Comparison of ENCODE assay signal across 8 cellular contexts in genomic region chr17:15261818-15262290, GRCh38. TPM values are rescaled to one million over a fixed set of nuclear protein-coding genes. Genes with fewer than 3 reads are reported as not detected.
DNase-seq lines count a peak whose midpoint lies in the region; ATAC-seq lines count a peak whose summit lies in the region.

No MANE protein-coding gene starts in this region.

- DNase-seq in stimulated activated naive CD8-positive, alpha-beta T cell treated with anti-CD3 and anti-CD28 coated beads, Interleukin-15, amount 100 ng/mL, for 72 hours, result no peak
- DNase-seq in stimulated activated naive CD8-positive, alpha-beta T cell treated with anti-CD3 and anti-CD28 coated beads, Interleukin-15, Interleukin-2, amounts not matched to agents 100 U/mL and 50 U/mL, for 24 hours, result no peak
- peak in 1 of 2 donors; percentile 60 for DNase-seq in aorta
- DNase-seq in naive thymus-derived CD8-positive, alpha-beta T cell, result no peak
- no peak for DNase-seq in NCI-H226
- no peak for DNase-seq in NCI-H748 treated with DMSO at 0.1 percent for 48 hours (lab: John Stamatoyannopoulos, UW)

- peak overlapping the region; percentile 76 to 84 for H3K9ac ChIP-seq in mucosa of rectum (ENCODE audit: low read depth in 1 of 2, low read length in 2 of 2)

- peaks cover 0 to 9% of the 10 kb centered on the region in 2 donors for H3K4me1 ChIP-seq in esophagus (ENCODE audit: control insufficient read depth in 2 of 2, insufficient read depth in 2 of 2, low read length in 1 of 2)
- peaks cover 42 to 54% of the 10 kb centered on the region in 2 donors for H3K4me1 ChIP-seq in mucosa of rectum (ENCODE audit: control insufficient read depth in 2 of 2, insufficient read depth in 2 of 2, low read length in 2 of 2)
- H3K4me1 ChIP-seq in aorta (ENCODE audit: control insufficient read depth in 1 of 2, insufficient read depth in 2 of 2, low read length in 2 of 2), result no peaks in the 10 kb centered on the region

- H3K36me3 ChIP-seq in esophagus (ENCODE audit: control insufficient read depth in 2 of 2, insufficient read depth in 2 of 2, low read length in 1 of 2) (no peaks in the 10 kb centered on the region), mucosa of rectum (ENCODE audit: control insufficient read depth in 2 of 2, insufficient read depth in 2 of 2, low read length in 2 of 2) (peaks cover 0 to 5% of the 10 kb centered on the region in 2 donors), aorta (ENCODE audit: control insufficient read depth in 1 of 2, insufficient read depth in 2 of 2, low read length in 1 of 2) (peaks cover 0 to 5% of the 10 kb centered on the region in 2 donors)

- peaks cover 42% of the 10 kb centered on the region for H3K4me1 Mint-ChIP-seq in stimulated activated naive CD8-positive, alpha-beta T cell treated with anti-CD3 and anti-CD28 coated beads, Interleukin-15, amount 100 ng/mL, for 72 hours
- peaks cover 8 to 24% (median 22%) of the 10 kb centered on the region in 4 donors for H3K4me1 Mint-ChIP-seq in naive thymus-derived CD8-positive, alpha-beta T cell

- H3K27ac Mint-ChIP-seq in stimulated activated naive CD8-positive, alpha-beta T cell treated with anti-CD3 and anti-CD28 coated beads, Interleukin-15, amount 100 ng/mL, for 72 hours, result no peak overlapping the region
- no peak overlapping the region for H3K27ac Mint-ChIP-seq in naive thymus-derived CD8-positive, alpha-beta T cell

- no peaks in the 10 kb centered on the region for H3K36me3 Mint-ChIP-seq in naive thymus-derived CD8-positive, alpha-beta T cell

- H3K4me3 ChIP-seq in esophagus (ENCODE audit: low read depth in 1 of 2, low read length in 2 of 2), result peak overlapping the region; percentile 40 to 62
- H3K4me3 ChIP-seq in mucosa of rectum (ENCODE audit: low read length in 2 of 2), result peak overlapping the region; percentile 77 to 78
- peak overlapping the region; percentile 70 to 86 for H3K4me3 ChIP-seq in aorta (ENCODE audit: low read length in 2 of 2)

- H3K9me3 ChIP-seq in esophagus (ENCODE audit: control insufficient read depth in 2 of 2, insufficient read depth in 1 of 2, low read depth in 1 of 2, low read length in 1 of 2) (no peaks in the 10 kb centered on the region), mucosa of rectum (ENCODE audit: control insufficient read depth in 2 of 2, low read length in 2 of 2) (no peaks in the 10 kb centered on the region), aorta (ENCODE audit: control insufficient read depth, low read length) (no peaks in the 10 kb centered on the region)

- peak overlapping the region; percentile 93 for H3K27ac ChIP-seq in esophagus (ENCODE audit: low read depth in 2 of 2, low read length in 1 of 2)
- H3K27ac ChIP-seq in mucosa of rectum (ENCODE audit: low read depth in 2 of 2, low read length in 2 of 2), result peak overlapping the region; percentile 87 to 90
- peak overlapping the region; percentile 78 to 98 for H3K27ac ChIP-seq in aorta (ENCODE audit: low read depth in 1 of 2, low read length in 2 of 2)

- 8 to 9% methylated on average over 9 of the region's 9 CpGs for WGBS in esophagus, 2 donors
- 0% methylated on average over 9 of the region's 9 CpGs for WGBS in aorta, 2 donors

- no peaks in the 10 kb centered on the region for H3K9me3 Mint-ChIP-seq in stimulated activated naive CD8-positive, alpha-beta T cell treated with anti-CD3 and anti-CD28 coated beads, Interleukin-15, amount 100 ng/mL, for 72 hours
- H3K9me3 Mint-ChIP-seq in naive thymus-derived CD8-positive, alpha-beta T cell, result no peaks in the 10 kb centered on the region

- peaks cover 90% of the 10 kb centered on the region for H3K27me3 Mint-ChIP-seq in stimulated activated naive CD8-positive, alpha-beta T cell treated with anti-CD3 and anti-CD28 coated beads, Interleukin-15, amount 100 ng/mL, for 72 hours
- peaks cover 42 to 96% (median 58%) of the 10 kb centered on the region in 5 donors for H3K27me3 Mint-ChIP-seq in naive thymus-derived CD8-positive, alpha-beta T cell

- H3K27me3 ChIP-seq in esophagus (ENCODE audit: control insufficient read depth in 1 of 2, insufficient read depth in 2 of 2, low read length in 2 of 2), result peaks cover 0 to 3% of the 10 kb centered on the region in 2 donors
- no peaks in the 10 kb centered on the region for H3K27me3 ChIP-seq in mucosa of rectum (ENCODE audit: control insufficient read depth in 2 of 2, insufficient read depth in 2 of 2, low read length in 2 of 2)
- H3K27me3 ChIP-seq in aorta (ENCODE audit: control insufficient read depth in 1 of 2, insufficient read depth in 2 of 2, low read length in 1 of 2), result no peaks in the 10 kb centered on the region

- H3K4me3 Mint-ChIP-seq in stimulated activated naive CD8-positive, alpha-beta T cell treated with anti-CD3 and anti-CD28 coated beads, Interleukin-15, amount 100 ng/mL, for 72 hours, result peak overlapping the region; percentile 55 to 88
- peak overlapping the region in 3 of 10 donors; percentile 1 to 29 (median 14) for H3K4me3 Mint-ChIP-seq in naive thymus-derived CD8-positive, alpha-beta T cell

- no peak for ATAC-seq in stimulated activated naive CD8-positive, alpha-beta T cell treated with anti-CD3 and anti-CD28 coated beads, Interleukin-15, amount 100 ng/mL, for 72 hours
- no peak for ATAC-seq in stimulated activated naive CD8-positive, alpha-beta T cell treated with anti-CD3 and anti-CD28 coated beads, Interleukin-15, Interleukin-2, amounts not matched to agents 100 U/mL and 50 U/mL, for 24 hours
- peak; percentile 19 for ATAC-seq in aorta (ENCODE audit: low FRiP score)
- ATAC-seq in naive thymus-derived CD8-positive, alpha-beta T cell, result no peak

- intact Hi-C loops in aorta (cut with DNase I), result loop anchor here (1.0 to 5.0 kb wide), 6 partner anchors 80 to 737 kb away; partner anchors contain the start of genes TEKT3 (in 1 of the 2), TTC19 (in 1 of the 2) and ZSWIM7 (in 1 of the 2)

- POLR2A ChIA-PET in naive thymus-derived CD8-positive, alpha-beta T cell (lab: Charles Lee), result no interaction called here

RNA-seq across cellular contexts. Expression of gene PMP22, which starts 3.3 kb away (rescaled TPM):
- 10 to 100 TPM in 1 of 2 donors, 1 to 10 TPM in 1; 5.7 to 21.2 TPM for polyA plus RNA-seq in esophagus
- total RNA-seq in aorta, result 100 to 1,000 TPM; 113 to 226 TPM
- polyA plus RNA-seq in aorta, result 100 to 1,000 TPM in 1 of 2 donors, 10 to 100 TPM in 1; 87.8 to 154 TPM
- under 1 TPM in 1 of 2 experiments, not detected in 1; 0.27 TPM for total RNA-seq in naive thymus-derived CD8-positive, alpha-beta T cell
- not detected for polyA plus RNA-seq in naive thymus-derived CD8-positive, alpha-beta T cell

Comparison
In these comparisons a context has a peak if more than half of its experiments do, and no peak if none do; other contexts are left out.
1. RNA of gene PMP22, which starts 3.3 kb away (polyA plus RNA-seq): 87.8 to 154 TPM in aorta and 5.7 to 21.2 TPM in esophagus; not detected in naive thymus-derived CD8-positive, alpha-beta T cell; every median in the first group is over 4 times any median in the second.
2. Peak in every context shown above with its lines, with median percentiles within 50 percentile points of each other: H3K27ac ChIP-seq and H3K4me3 ChIP-seq.